In genomic region chr14:92997343-92998061, GRCh38 we compare ENCODE assay signal across 26 cellular contexts.
DNase-seq lines count a peak whose midpoint lies in the region; ATAC-seq, FAIRE-seq and TF ChIP-seq lines count a peak whose summit lies in the region.
"Had no signal": no experiment of that assay in that cellular context is flagged by ENCODE, and none has a peak within 500 bp of the region (broad histone marks: within the 10 kb centered on the region; RNA-seq: fewer than 3 reads in every experiment).

No MANE protein-coding gene starts in this region.

- H3K9ac ChIP-seq in HepG2 (ENCODE audit: insufficient read depth, low read depth, low read length): no peak overlapping the region

- H3K27me3 ChIP-seq in HepG2 (ENCODE audit: control insufficient read depth in 1 of 2, insufficient read depth in 2 of 2, low read length in 2 of 2) (no peaks in the 10 kb centered on the region), right lobe of liver (no peaks in the 10 kb centered on the region), SJCRH30 (no peaks in the 10 kb centered on the region), right cardiac atrium (ENCODE audit: control insufficient read depth, insufficient read depth) (no peaks in the 10 kb centered on the region), vagina (no peaks in the 10 kb centered on the region)
- H3K27me3 ChIP-seq: gastrocnemius medialis, thyroid gland had no signal

- no peak overlapping the region for H3K27ac ChIP-seq in HepG2 (ENCODE audit: extremely low read length, insufficient read depth, low read length)
- peak overlapping the region in 1 of 3 donors; percentile 9 for H3K27ac ChIP-seq in right lobe of liver
- peak overlapping the region; percentile 17; the same call in 1 of the 2 replicates for H3K27ac ChIP-seq in SJCRH30
- peak overlapping the region; percentile 5 for H3K27ac ChIP-seq in right cardiac atrium (ENCODE audit: low read length)
- H3K27ac ChIP-seq in vagina: peak overlapping the region; percentile 81
- H3K27ac ChIP-seq: epithelial cell of prostate, gastrocnemius medialis, PC-9, skin epidermis, thyroid gland had no signal

- H3K79me2 ChIP-seq in HepG2 (ENCODE audit: insufficient read depth, low read length): no peaks in the 10 kb centered on the region

- H3K4me1 ChIP-seq in HepG2 (ENCODE audit: insufficient read depth, low read length) (peaks cover 45% of the 10 kb centered on the region), right lobe of liver (peaks cover 0 to 33% (median 9%) of the 10 kb centered on the region in 4 donors), SJCRH30 (peaks cover 14% of the 10 kb centered on the region), right cardiac atrium (ENCODE audit: control insufficient read depth, insufficient read depth, low read length) (peaks cover 8% of the 10 kb centered on the region), vagina (peaks cover 38% of the 10 kb centered on the region)
- H3K4me1 ChIP-seq: gastrocnemius medialis had no signal

- H3K4me3 ChIP-seq in HepG2 (replicated peaks in 1 of 3; ENCODE audit: insufficient read depth in 1 of 3, low read depth in 2 of 3, low read length in 3 of 3) (no peak overlapping the region), right lobe of liver (no peak overlapping the region), SJCRH30 (no peak overlapping the region), right cardiac atrium (ENCODE audit: low read length) (no peak overlapping the region), vagina (no peak overlapping the region), lower leg skin (ENCODE audit: low read depth, poor library complexity, severe bottlenecking) (no peak overlapping the region)
- H3K4me3 ChIP-seq: gastrocnemius medialis, PC-9, skin epidermis, thyroid gland had no signal

- TF ChIP-seq EP300 in HepG2 (IDR thresholded peaks at IDR 0.05; ENCODE audit: low read depth in 2 of 2, low read length in 2 of 2) (no peak), HepG2 (CRISPR knock-in tag; IDR thresholded peaks at IDR 0.05; ENCODE audit: borderline replicate concordance) (no peak)

- TF ChIP-seq RAD21 in HepG2 (CRISPR knock-in tag; IDR thresholded peaks at IDR 0.05): no peak

- intact Hi-C loops in HepG2 (cut with micrococcal nuclease; ENCODE audit: unreplicated experiment) (no loop called here), right lobe of liver (cut with DNase I) (no loop called here), right cardiac atrium (cut with DNase I) (no loop called here), vagina (cut with DNase I) (no loop called here), lower leg skin (cut with DNase I; ENCODE audit: low total_unique reads) (no loop called here)

- TF ChIP-seq CTCF in HepG2 (CRISPR knock-in tag; IDR thresholded peaks at IDR 0.05) (no peak), right lobe of liver (IDR thresholded peaks at IDR 0.05) (no peak), vagina (IDR thresholded peaks at IDR 0.05) (no peak), lower leg skin (IDR thresholded peaks at IDR 0.05) (no peak)

- H3K36me3 ChIP-seq in HepG2 (replicated peaks in 1 of 2; ENCODE audit: control insufficient read depth in 1 of 2, insufficient read depth in 2 of 2, low read length in 2 of 2) (peaks cover 0 to 3% of the 10 kb centered on the region in 2 experiments; a peak in 1 of 5 replicates), right lobe of liver (no peaks in the 10 kb centered on the region), SJCRH30 (peaks cover 7% of the 10 kb centered on the region; the same call in 1 of the 2 replicates), vagina (peaks cover 0 to 4% of the 10 kb centered on the region in 2 donors)
- H3K36me3 ChIP-seq: gastrocnemius medialis, thyroid gland had no signal

- no peak overlapping the region for H2AFZ ChIP-seq in HepG2 (ENCODE audit: low read length)
- H2AFZ ChIP-seq: PC-9 had no signal

- no peak overlapping the region for H3K4me2 ChIP-seq in HepG2 (ENCODE audit: low read depth, low read length)
- H3K4me2 ChIP-seq: PC-9 had no signal

- no peak for FAIRE-seq in HepG2 (lab: Jason Lieb, UNC)
- FAIRE-seq: GM12891, kidney had no signal

- DNase-seq in HepG2 (ENCODE audit: low spot score) (no peak), right lobe of liver (no peak), SJCRH30 (peak in 1 of 2 experiments; percentile 57), right cardiac atrium (peak in 1 of 3 donors; percentile 58), vagina (ENCODE audit: extremely low spot score in 2 of 2) (no peak), NCI-H1417 treated with DMSO at 0.1 percent for 48 hours (lab: John Stamatoyannopoulos, UW) (no peak), lower leg skin (ENCODE audit: low spot score in 2 of 2) (no peak), OCI-M1 (lab: John Stamatoyannopoulos, UW) (no peak)
- DNase-seq: activated B cell treated with CpG ODN at 0.5 μM for 24 hours; activated CD8-positive, alpha-beta T cell treated with anti-CD3 and anti-CD28 coated beads, Interleukin-2, amount 10 ng/mL, durations not matched to agents 7 days and 5 days; activated T-cell treated with anti-CD3 and anti-CD28 coated beads, Interleukin-2, amount 50 U/mL, for 1 hour; CD4-positive, alpha-beta memory T cell; DMS153; gastrocnemius medialis; Karpas-422; kidney; naive B cell; NCI-H2171 treated with DMSO at 0.1 percent for 48 hours; NCI-H774; PC-9; stimulated activated CD4-positive, alpha-beta T cell treated with anti-CD3 and anti-CD28 coated beads, Interleukin-2, amount 100 ng/mL, for 48 hours; stimulated activated naive CD4-positive, alpha-beta T cell treated with Interleukin-2 at 50 U/mL for 16 hours; thyroid gland had no signal

- BruUV-seq in HepG2 (replicated peaks; lab: Mats Ljungman, UMichigan): no TSS peak

- TF ChIP-seq POLR2A in HepG2 (IDR thresholded peaks at IDR 0.05; ENCODE audit: insufficient read depth in 1 of 2, low read depth in 2 of 2, low read length in 2 of 2): no peak
- TF ChIP-seq POLR2A in right lobe of liver (IDR thresholded peaks at IDR 0.05): no peak
- TF ChIP-seq POLR2A in vagina (IDR thresholded peaks at IDR 0.05): no peak
- TF ChIP-seq POLR2A in lower leg skin (IDR thresholded peaks at IDR 0.05): no peak

- H3K9me3 ChIP-seq in HepG2 (ENCODE audit: low read length) (no peaks in the 10 kb centered on the region), right lobe of liver (no peaks in the 10 kb centered on the region), SJCRH30 (replicated peaks) (no peaks in the 10 kb centered on the region), right cardiac atrium (ENCODE audit: control insufficient read depth, low read length) (no peaks in the 10 kb centered on the region), vagina (no peaks in the 10 kb centered on the region)
- H3K9me3 ChIP-seq: gastrocnemius medialis, thyroid gland had no signal

- ATAC-seq in HepG2 (peak; percentile 19; the same call in 1 of the 3 replicates), right lobe of liver (no peak), right cardiac atrium (no peak)
- ATAC-seq: activated CD8-positive, alpha-beta T cell treated with anti-CD3 and anti-CD28 coated beads, Interleukin-2, amount 10 ng/mL, durations not matched to agents 7 days and 5 days; gastrocnemius medialis had no signal

- WGBS in HepG2 (ENCODE audit: low lambda C conversion rate): 74% methylated on average over 10 of the region's 14 CpGs
- 79% methylated on average over 8 of the region's 14 CpGs for WGBS in right lobe of liver (ENCODE audit: insufficient coverage, low coverage, low lambda C conversion rate, missing lambda C conversion rate)
- 73% methylated on average over 14 of the region's 14 CpGs for WGBS in right cardiac atrium
- WGBS in lower leg skin, 2 donors: 72 to 81% methylated on average over 12 to 14 of the region's 14 CpGs

- POLR2A ChIA-PET in HepG2 (lab: Yijun Ruan, JAX): no interaction called here

- CTCF ChIA-PET in HepG2 (lab: Yijun Ruan, JAX; ENCODE audit: low intra/inter-chr PET ratio, low total read pairs): no interaction called here

- no peaks in the 10 kb centered on the region for H4K20me1 ChIP-seq in HepG2 (ENCODE audit: insufficient read depth, low read length)

- in situ Hi-C loops in HepG2 (cut with HindIII; ENCODE audit: extremely low pct_ligation_motif_present, low pct_unique_long_range_greater_than_20kb): no loop called here

TF ChIP-seq in HepG2, 621 proteins besides CTCF, POLR2A, EP300 and RAD21 (continues in another document):
- no peak for TF ChIP-seq HMG20A (CRISPR knock-in tag; IDR thresholded peaks at IDR 0.05; ENCODE audit: borderline replicate concordance)
- TF ChIP-seq IRF2 (CRISPR knock-in tag; IDR thresholded peaks at IDR 0.05): no peak
- no peak for TF ChIP-seq HOMEZ (CRISPR knock-in tag; IDR thresholded peaks at IDR 0.05; ENCODE audit: low read depth)
